In the genomic region with DNA sequence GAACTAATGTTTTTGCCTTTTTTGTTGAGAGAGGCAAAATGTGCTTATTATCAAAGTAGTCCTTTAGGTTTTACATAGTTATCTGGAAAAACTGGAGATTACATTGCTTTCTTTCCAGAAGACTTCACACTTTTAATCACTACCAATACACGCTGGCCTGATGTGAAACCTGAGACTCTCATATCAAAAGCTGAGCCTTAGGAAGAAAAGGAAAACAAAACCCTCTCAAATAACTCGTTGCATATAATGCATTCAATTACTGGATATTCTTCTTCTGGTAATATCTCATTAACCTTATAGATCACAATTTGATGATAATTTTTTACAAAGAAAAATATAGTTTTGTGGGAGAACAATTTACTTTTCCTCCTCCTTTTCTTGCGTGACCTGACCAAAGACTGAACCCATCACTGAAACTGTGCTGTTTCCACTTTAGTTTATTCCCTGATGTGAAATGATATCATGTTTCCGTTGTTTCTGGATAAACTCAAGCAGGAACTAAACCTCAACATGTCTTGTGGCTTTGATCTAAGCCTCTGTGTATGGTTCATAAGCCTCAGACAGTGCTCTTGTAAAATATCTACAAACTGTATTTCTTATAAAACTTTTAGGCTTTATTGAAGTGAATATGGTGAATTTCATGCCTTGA, we compare ENCODE assay signal across 16 cellular contexts.
DNase-seq lines count a peak whose midpoint lies in the region; ATAC-seq, FAIRE-seq and TF ChIP-seq lines count a peak whose summit lies in the region.
"Had no signal": no experiment of that assay in that cellular context is flagged by ENCODE, and none has a peak within 500 bp of the region (broad histone marks: within the 10 kb centered on the region; RNA-seq: fewer than 3 reads in every experiment).

No MANE protein-coding gene starts in this region.

- no peak for TF ChIP-seq CTCF in Loucy (conservative IDR thresholded peaks at IDR 0.05; ENCODE audit: low read length)
- no peak for TF ChIP-seq CTCF in bronchial epithelial cell (IDR thresholded peaks at IDR 0.05; ENCODE audit: insufficient read depth, low read length, severe bottlenecking)
- no peak for TF ChIP-seq CTCF in mesothelial cell of epicardium (IDR thresholded peaks at IDR 0.05; ENCODE audit: unreplicated experiment)
- TF ChIP-seq CTCF in GM10266 (IDR thresholded peaks at IDR 0.05; ENCODE audit: control insufficient read depth, insufficient read depth, low read depth, missing control alignments), result no peak

- H3K36me3 ChIP-seq in Loucy (ENCODE audit: insufficient read depth, low read length) (no peaks in the 10 kb centered on the region), bronchial epithelial cell (ENCODE audit: control insufficient read depth, insufficient read depth, low read length) (no peaks in the 10 kb centered on the region)
- H3K36me3 ChIP-seq: BLaER1 treated with 17β-estradiol and CSF1 and Interleukin-3, amounts not matched to agents 10 nM and 100 nM; right lobe of liver; upper lobe of left lung had no signal

- FAIRE-seq in bronchial epithelial cell (lab: Jason Lieb, UNC), result no peak
- FAIRE-seq in HTR-8/SVneo (lab: Jason Lieb, UNC), result no peak
- FAIRE-seq: H54 had no signal

- no peak overlapping the region for H3K4me3 ChIP-seq in Loucy (ENCODE audit: low read length, poor library complexity, severe bottlenecking)
- no peak overlapping the region for H3K4me3 ChIP-seq in bronchial epithelial cell (ENCODE audit: low read depth, low read length)
- H3K4me3 ChIP-seq: BLaER1 treated with 17β-estradiol and CSF1 and Interleukin-3, amounts not matched to agents 10 nM and 100 nM; right lobe of liver; upper lobe of left lung had no signal

- H3K4me1 Mint-ChIP-seq in mesothelial cell of epicardium, result peaks cover 67% of the 10 kb centered on the region
- H3K4me1 Mint-ChIP-seq: activated CD4-positive, alpha-beta T cell treated with anti-CD3 and anti-CD28 coated beads, Interleukin-2, amount 10 ng/mL, durations not matched to agents 7 days and 5 days had no signal

- H3K9me3 Mint-ChIP-seq in mesothelial cell of epicardium, result peaks cover 15% of the 10 kb centered on the region
- H3K9me3 Mint-ChIP-seq: activated CD4-positive, alpha-beta T cell treated with anti-CD3 and anti-CD28 coated beads, Interleukin-2, amount 10 ng/mL, durations not matched to agents 7 days and 5 days had no signal

- H3K27me3 Mint-ChIP-seq in mesothelial cell of epicardium (ENCODE audit: low read depth), result no peaks in the 10 kb centered on the region
- H3K27me3 Mint-ChIP-seq: activated CD4-positive, alpha-beta T cell treated with anti-CD3 and anti-CD28 coated beads, Interleukin-2, amount 10 ng/mL, durations not matched to agents 7 days and 5 days had no signal

- H4K20me1 ChIP-seq in Loucy (ENCODE audit: insufficient read depth, low read length, poor library complexity, severe bottlenecking), result no peaks in the 10 kb centered on the region
- H4K20me1 ChIP-seq: BLaER1 treated with 17β-estradiol and CSF1 and Interleukin-3, amounts not matched to agents 10 nM and 100 nM had no signal

- no peaks in the 10 kb centered on the region for H3K9me3 ChIP-seq in Loucy (ENCODE audit: insufficient read depth, low read depth, low read length)
- H3K9me3 ChIP-seq: right lobe of liver, upper lobe of left lung had no signal

- H3K9me2 ChIP-seq in Loucy (replicated peaks; ENCODE audit: low read depth, low read length), result no peaks in the 10 kb centered on the region

- peak overlapping the region; percentile 74 for H3K27ac Mint-ChIP-seq in mesothelial cell of epicardium
- H3K27ac Mint-ChIP-seq: activated CD4-positive, alpha-beta T cell treated with anti-CD3 and anti-CD28 coated beads, Interleukin-2, amount 10 ng/mL, durations not matched to agents 7 days and 5 days had no signal

- H3K4me1 ChIP-seq in Loucy (ENCODE audit: insufficient read depth, low read length, poor library complexity, severe bottlenecking), result peaks cover 14% of the 10 kb centered on the region
- H3K4me1 ChIP-seq: right lobe of liver, upper lobe of left lung had no signal

- peak overlapping the region; percentile 31 for H3K4me2 ChIP-seq in Loucy (ENCODE audit: low read depth, low read length, poor library complexity, severe bottlenecking)
- H3K4me2 ChIP-seq: BLaER1 treated with 17β-estradiol and CSF1 and Interleukin-3, amounts not matched to agents 10 nM and 100 nM had no signal

- peak overlapping the region; percentile 22 for H3K4me3 Mint-ChIP-seq in mesothelial cell of epicardium
- H3K4me3 Mint-ChIP-seq: activated CD4-positive, alpha-beta T cell treated with anti-CD3 and anti-CD28 coated beads, Interleukin-2, amount 10 ng/mL, durations not matched to agents 7 days and 5 days had no signal

- H3F3A ChIP-seq in Loucy (ENCODE audit: low read depth), result no peaks in the 10 kb centered on the region

- DNase-seq in COR-L47 (lab: John Stamatoyannopoulos, UW), result peak; percentile 12
- peak; percentile 79 for DNase-seq in bronchial epithelial cell (ENCODE audit: low read depth)
- DNase-seq in mesothelial cell of epicardium (ENCODE audit: low spot score in 2 of 2, unreplicated experiment in 2 of 2), result no peak
- DNase-seq in HTR-8/SVneo (ENCODE audit: insufficient read length, low spot score), result no peak
- no peak for DNase-seq in GM10266 (ENCODE audit: extremely low spot score)
- DNase-seq in UCSD-AML1 (lab: John Stamatoyannopoulos, UW; ENCODE audit: unreplicated experiment), result no peak
- DNase-seq: activated CD4-positive, alpha-beta T cell treated with anti-CD3 and anti-CD28 coated beads, Interleukin-2, amount 10 ng/mL, durations not matched to agents 7 days and 5 days; activated gamma-delta T cell; cortex of kidney; NCI-H526; right lobe of liver; upper lobe of left lung had no signal

- no peak for ATAC-seq in HG03521 (IDR thresholded peaks at IDR 0.05; ENCODE audit: unreplicated experiment)
- ATAC-seq: right lobe of liver had no signal

- no peak overlapping the region for H2AFZ ChIP-seq in Loucy (ENCODE audit: low read length)

- H3K27me3 ChIP-seq in Loucy (ENCODE audit: insufficient read depth, low read length, poor library complexity, severe bottlenecking) (no peaks in the 10 kb centered on the region), bronchial epithelial cell (ENCODE audit: control insufficient read depth, insufficient read depth, low read length) (no peaks in the 10 kb centered on the region)
- H3K27me3 ChIP-seq: BLaER1 treated with 17β-estradiol and CSF1 and Interleukin-3, amounts not matched to agents 10 nM and 100 nM; right lobe of liver; upper lobe of left lung had no signal

- no peak overlapping the region for H3K9ac ChIP-seq in Loucy (ENCODE audit: low read depth, low read length, poor library complexity, severe bottlenecking)
- H3K9ac ChIP-seq: BLaER1 treated with 17β-estradiol and CSF1 and Interleukin-3, amounts not matched to agents 10 nM and 100 nM had no signal

- no peaks in the 10 kb centered on the region for H3K79me2 ChIP-seq in Loucy (ENCODE audit: insufficient read depth, low read length)

- peaks cover 16% of the 10 kb centered on the region for H3K36me3 Mint-ChIP-seq in mesothelial cell of epicardium

Comparison
In these comparisons a context has a peak if more than half of its experiments do, and no peak if none do; other contexts are left out.
1. DNase-seq: peak in COR-L47 (single experiment) and bronchial epithelial cell (single experiment); none in mesothelial cell of epicardium (0 of 2), HTR-8/SVneo (single experiment), GM10266 (single experiment) and UCSD-AML1 (single experiment).